Comparison of ENCODE assay signal across 1 cellular context in the genomic region with DNA sequence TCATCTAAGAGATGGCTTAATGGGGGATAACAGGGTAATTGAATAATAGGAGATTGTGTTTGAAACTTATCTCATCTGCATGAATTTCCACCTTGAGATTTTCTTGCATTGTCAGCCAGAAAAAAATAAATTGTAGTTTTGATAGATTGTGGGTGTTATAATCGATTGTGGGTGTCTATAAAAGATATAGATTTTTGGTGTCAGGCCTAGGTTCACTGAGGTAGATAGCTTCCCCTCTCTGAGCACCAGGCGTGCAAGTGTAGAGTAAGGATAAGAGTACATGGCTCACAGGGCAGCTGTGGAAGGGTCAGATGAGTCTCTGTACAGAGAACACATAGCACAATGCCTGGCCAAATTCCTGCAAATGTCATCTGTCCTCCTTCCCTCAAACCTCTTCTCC.
TF ChIP-seq lines count a peak whose summit lies in the region.

No MANE protein-coding gene starts in this region.

TF ChIP-seq in GM23338, 12 proteins besides CTCF, POLR2A, EP300 and RAD21 (continued from another document):
- TF ChIP-seq ZNF462 (CRISPR knock-in tag; IDR thresholded peaks at IDR 0.05) (no peak), POLR2AphosphoS5 (IDR thresholded peaks at IDR 0.05; ENCODE audit: low read depth) (no peak), EZH2phosphoT487 (IDR thresholded peaks at IDR 0.05; ENCODE audit: unreplicated experiment) (no peak), ZNF331 (CRISPR knock-in tag; IDR thresholded peaks at IDR 0.05; ENCODE audit: low read depth) (no peak)
